Comparison of ENCODE assay signal across 19 cellular contexts in the genomic region with DNA sequence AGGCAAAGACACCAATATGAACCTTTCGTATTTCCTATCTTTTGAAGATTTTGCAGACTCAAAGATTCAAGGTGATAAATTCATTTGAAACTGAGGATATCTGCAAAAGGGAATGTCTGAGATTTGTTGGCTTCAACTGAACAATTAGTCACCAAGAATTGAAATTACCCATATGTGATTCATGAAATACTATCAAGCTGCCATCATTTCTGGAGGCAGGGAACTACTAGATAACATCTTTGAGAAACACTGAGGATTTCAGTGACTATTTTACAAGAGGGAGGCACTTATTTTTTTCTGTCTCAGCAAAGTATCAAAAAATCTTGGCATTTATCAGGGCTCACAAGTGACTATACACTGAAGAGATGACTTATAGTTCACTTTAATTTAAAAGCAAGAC. TPM values are rescaled to one million over a fixed set of nuclear protein-coding genes. Genes with fewer than 3 reads are reported as not detected.
A peak's percentile ranks its signal among the peaks of the same experiment; 100 is the strongest.
DNase-seq lines count a peak whose midpoint lies in the region; ATAC-seq lines count a peak whose summit lies in the region.
"Had no signal": no experiment of that assay in that cellular context is flagged by ENCODE, and none has a peak within 500 bp of the region (broad histone marks: within the 10 kb centered on the region; RNA-seq: fewer than 3 reads in every experiment).

No MANE protein-coding gene starts in this region.

- ATAC-seq in GM18868 (IDR thresholded peaks at IDR 0.05; ENCODE audit: unreplicated experiment): no peak
- ATAC-seq: body of pancreas; CD8-positive, alpha-beta T cell; natural killer cell treated with Interleukin-12 subunit alpha and Interleukin-12 subunit beta and Interleukin-15 and Interleukin-18, amount 100 ng/mL, for 72 hours had no signal

- H3K9ac ChIP-seq in adipocyte (ENCODE audit: low read length) (no peak overlapping the region), neuronal stem cell (ENCODE audit: low read depth, low read length, poor library complexity) (no peak overlapping the region)

- no peak overlapping the region for H2BK12ac ChIP-seq in neuronal stem cell (ENCODE audit: low read length)

- H3K9me3 ChIP-seq in adipocyte (ENCODE audit: control insufficient read depth, low read length) (no peaks in the 10 kb centered on the region), neuronal stem cell (replicated peaks in 1 of 2; ENCODE audit: control insufficient read depth in 2 of 2, insufficient read depth in 1 of 2, low read depth in 1 of 2, low read length in 2 of 2) (no peaks in the 10 kb centered on the region)
- H3K9me3 ChIP-seq: body of pancreas, suprapubic skin had no signal

- WGBS in neuronal stem cell (ENCODE audit: extremely low coverage in 2 of 2, insufficient read length in 2 of 2, insufficient replicate concordance in 1 of 2), 2 donors: no CpG with 5 or more reads among the region's 1 CpG

- H3K27me3 ChIP-seq in adipocyte (replicated peaks; ENCODE audit: control insufficient read depth, insufficient read depth, low read length) (no peaks in the 10 kb centered on the region), neuronal stem cell (ENCODE audit: control insufficient read depth in 3 of 3, insufficient read depth in 3 of 3, low read depth in 1 of 3, low read length in 3 of 3) (no peaks in the 10 kb centered on the region)
- H3K27me3 ChIP-seq: body of pancreas, suprapubic skin had no signal

- no peak overlapping the region for H3K4me3 ChIP-seq in adipocyte (ENCODE audit: low read length)
- no peak overlapping the region for H3K4me3 ChIP-seq in neuronal stem cell (ENCODE audit: low read length in 2 of 2)
- H3K4me3 ChIP-seq: body of pancreas, suprapubic skin had no signal

- DNase-seq in AG08396 (ENCODE audit: low spot score) (peak; percentile 25), HS-5 (ENCODE audit: low read depth) (peak; percentile 67), adipocyte (ENCODE audit: low read depth) (peak; percentile 34), hepatic stellate cell (ENCODE audit: low spot score) (peak; percentile 4), NCI-H524 (lab: John Stamatoyannopoulos, UW) (no peak), neuronal stem cell (ENCODE audit: low spot score) (no peak)
- DNase-seq in effector CD4-positive, alpha-beta T cell: no peak
- DNase-seq: activated CD4-positive, alpha-beta T cell treated with anti-CD3 and anti-CD28 coated beads, Interleukin-2, amount 50 U/mL, for 48 hours; activated naive CD4-positive, alpha-beta T cell treated with anti-CD3 and anti-CD28 coated beads, Interleukin-2, amount 50 U/mL, for 16 hours; body of pancreas; CD8-positive, alpha-beta T cell; cortex of kidney; DMS79; NCI-H526; SHP77; WERI-Rb-1 had no signal

- no peak overlapping the region for H3K14ac ChIP-seq in neuronal stem cell (ENCODE audit: low read length)

- H3K79me1 ChIP-seq in neuronal stem cell (ENCODE audit: low read depth, low read length): no peaks in the 10 kb centered on the region

- H4K91ac ChIP-seq in neuronal stem cell (ENCODE audit: low read depth, low read length, poor library complexity): no peak overlapping the region

- no peak overlapping the region for H4K8ac ChIP-seq in neuronal stem cell (ENCODE audit: low read depth, low read length)

- H3K23ac ChIP-seq in neuronal stem cell (ENCODE audit: low read depth, low read length, poor library complexity): no peak overlapping the region

- H2AFZ ChIP-seq in neuronal stem cell (ENCODE audit: low read length): no peak overlapping the region

- H2BK120ac ChIP-seq in neuronal stem cell (ENCODE audit: low read depth, low read length): no peak overlapping the region

- H2BK15ac ChIP-seq in neuronal stem cell (ENCODE audit: low read length): no peak overlapping the region

- H3K4me1 ChIP-seq in adipocyte (ENCODE audit: control insufficient read depth, insufficient read depth, low read length) (no peaks in the 10 kb centered on the region), neuronal stem cell (ENCODE audit: control insufficient read depth in 2 of 2, insufficient read depth in 1 of 2, low read depth in 1 of 2, low read length in 2 of 2) (no peaks in the 10 kb centered on the region)
- H3K4me1 ChIP-seq: body of pancreas, suprapubic skin had no signal

- H3K27ac ChIP-seq in neuronal stem cell (replicated peaks; ENCODE audit: low read length): no peak overlapping the region
- H3K27ac ChIP-seq: body of pancreas, suprapubic skin, WERI-Rb-1 had no signal

- H3K4ac ChIP-seq in neuronal stem cell (ENCODE audit: low read length): no peak overlapping the region

- no peak overlapping the region for H3K4me2 ChIP-seq in neuronal stem cell (ENCODE audit: insufficient read depth, low read length, poor library complexity, severe bottlenecking)

- no peak overlapping the region for H2AK5ac ChIP-seq in neuronal stem cell (ENCODE audit: low read depth, low read length)

- no peaks in the 10 kb centered on the region for H3K36me3 ChIP-seq in adipocyte (ENCODE audit: control insufficient read depth, insufficient read depth, low read length, severe bottlenecking)
- H3K36me3 ChIP-seq in neuronal stem cell (replicated peaks in 1 of 2; ENCODE audit: control insufficient read depth in 2 of 2, insufficient read depth in 2 of 2, low read length in 2 of 2): no peaks in the 10 kb centered on the region
- H3K36me3 ChIP-seq: suprapubic skin, WERI-Rb-1 had no signal

- no peak overlapping the region for H2BK5ac ChIP-seq in neuronal stem cell (ENCODE audit: low read length)

- no peak overlapping the region for H3K18ac ChIP-seq in neuronal stem cell (ENCODE audit: low read length)

RNA-seq across cellular contexts. Expression of gene MMS22L, which starts 39.8 kb away (rescaled TPM):
- polyA plus RNA-seq in neuronal stem cell (2013, experiment 1 of 2): 14.4 TPM
- 15.2 TPM for polyA plus RNA-seq in neuronal stem cell (2013, experiment 2 of 2)

Comparison
In these comparisons a context has a peak if more than half of its experiments do, and no peak if none do; other contexts are left out.
1. DNase-seq: peak in AG08396 (single experiment), HS-5 (single experiment), adipocyte (single experiment) and hepatic stellate cell (single experiment); none in NCI-H524 (0 of 2), neuronal stem cell (single experiment) and effector CD4-positive, alpha-beta T cell (single experiment).